1 cellular context compared by ENCODE assay signal in the genomic region with DNA sequence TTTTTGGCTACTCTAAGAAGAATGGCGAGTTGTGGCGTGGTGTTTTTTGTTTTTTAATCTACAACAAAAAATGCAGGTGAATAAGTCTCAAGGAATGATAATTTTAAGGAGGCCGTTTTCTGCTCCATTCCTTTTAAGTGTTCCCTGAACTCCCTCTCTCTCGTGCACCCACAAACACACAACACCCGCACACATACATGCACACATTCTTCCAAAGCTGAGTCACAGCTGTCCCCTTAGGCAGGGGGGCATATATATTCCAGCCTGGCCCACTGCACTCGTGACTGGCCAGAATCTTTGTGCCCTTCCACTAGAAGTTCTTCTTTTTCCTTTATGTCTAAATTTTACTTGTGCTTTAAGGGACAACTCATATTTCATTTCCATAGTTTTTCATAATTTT.
TF ChIP-seq lines count a peak whose summit lies in the region.

No MANE protein-coding gene starts in this region.

TF ChIP-seq in GM23338, 12 proteins besides CTCF, POLR2A, EP300 and RAD21 (continued from another document):
- no peak for TF ChIP-seq ZNF462 (CRISPR knock-in tag; IDR thresholded peaks at IDR 0.05)
- TF ChIP-seq JUNB (IDR thresholded peaks at IDR 0.05; ENCODE audit: unreplicated experiment), result no peak
- no peak for TF ChIP-seq CREB1 (CRISPR knock-in tag; IDR thresholded peaks at IDR 0.05; ENCODE audit: low read depth)
- TF ChIP-seq REST (IDR thresholded peaks at IDR 0.05; ENCODE audit: unreplicated experiment), result no peak
- no peak for TF ChIP-seq NANOG (IDR thresholded peaks at IDR 0.05; ENCODE audit: borderline replicate concordance)
